ENCODE assay signal across 19 cellular contexts in the genomic region with DNA sequence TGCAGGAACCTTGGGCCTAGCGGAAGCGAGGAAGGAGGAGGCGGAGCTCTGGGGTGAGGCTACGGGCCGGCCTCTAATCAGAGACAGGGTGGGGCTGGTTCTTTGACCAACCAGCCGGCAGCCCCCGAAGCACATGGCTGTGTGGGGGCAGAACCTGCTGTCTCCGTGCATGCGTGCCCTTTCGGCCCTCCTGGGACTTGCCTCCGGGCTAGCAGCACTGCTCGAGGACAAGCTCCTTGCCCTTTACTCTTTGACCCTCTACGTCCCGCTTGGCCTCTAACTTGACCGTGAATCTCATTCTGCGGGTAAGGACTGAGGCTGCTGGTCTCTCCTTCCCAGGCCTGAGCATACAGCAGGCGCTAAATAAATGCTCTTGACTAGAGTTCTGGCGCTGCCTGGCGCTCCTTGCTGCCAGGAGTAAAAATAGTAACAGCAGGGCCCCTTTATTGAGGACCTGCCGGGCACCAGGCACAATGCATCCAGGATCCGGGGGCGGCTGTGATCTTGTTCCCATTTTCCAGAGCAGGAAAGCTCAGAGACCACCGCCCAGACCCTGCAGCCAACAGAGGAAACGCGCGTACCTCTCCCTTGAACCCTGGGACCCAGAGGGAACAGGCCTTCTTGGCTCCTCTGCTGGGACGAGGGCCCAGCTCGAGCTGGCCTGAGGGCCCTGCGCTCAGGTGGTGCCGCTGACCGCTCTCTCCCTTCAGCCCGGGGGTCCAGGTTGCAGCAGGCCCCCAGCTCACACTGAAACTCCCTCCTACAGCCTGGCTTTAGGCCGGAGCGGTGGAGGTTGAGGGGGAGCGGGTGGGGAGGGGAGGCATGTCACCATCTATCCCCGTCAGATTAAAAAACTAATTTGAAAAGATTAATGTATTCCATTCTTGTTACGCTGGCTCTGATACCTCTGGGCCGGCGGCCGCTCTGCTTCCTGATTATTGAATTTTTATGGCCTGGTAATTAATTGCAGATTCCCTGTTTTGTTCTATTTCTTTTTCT. TPM values are rescaled to one million over a fixed set of nuclear protein-coding genes. Genes with fewer than 3 reads are reported as not detected.
DNase-seq lines count a peak whose midpoint lies in the region; ATAC-seq and TF ChIP-seq lines count a peak whose summit lies in the region.
"Had no signal": no experiment of that assay in that cellular context is flagged by ENCODE, and none has a peak within 500 bp of the region (broad histone marks: within the 10 kb centered on the region; RNA-seq: fewer than 3 reads in every experiment).

No MANE protein-coding gene starts in this region.

- WGBS in heart right ventricle, 2 donors = 87 to 89% methylated on average over 40 of the region's 40 CpGs
- 95% methylated on average over 22 to 40 of the region's 40 CpGs for WGBS in endodermal cell (ENCODE audit: insufficient coverage in 1 of 2, insufficient read length in 1 of 2), 2 experiments

- H3K9me3 ChIP-seq in heart right ventricle = no peaks in the 10 kb centered on the region
- H3K9me3 ChIP-seq in endodermal cell (ENCODE audit: control insufficient read depth, low read length) = no peaks in the 10 kb centered on the region
- H3K9me3 ChIP-seq: ascending aorta, HAP-1, upper lobe of left lung had no signal

- intact Hi-C loops in left ventricle myocardium superior (cut with micrococcal nuclease) = loop anchor here (10.0 kb wide), 1 partner anchor 974 kb away; no protein-coding TSS in a partner anchor
- intact Hi-C loops in heart right ventricle (cut with DNase I) = loop anchor here in 7 of 10 donors (5.0 to 10.0 kb wide), 8 partner anchors 141 to 996 kb away; a partner anchor contains a TSS

- H3K4me3 ChIP-seq in heart right ventricle (no peak overlapping the region), endodermal cell (ENCODE audit: low read length) (no peak overlapping the region)
- H3K4me3 ChIP-seq: ascending aorta, HAP-1, upper lobe of left lung had no signal

- H3K9me3 Mint-ChIP-seq in endodermal cell = no peaks in the 10 kb centered on the region
- H3K9me3 Mint-ChIP-seq in nephron = no peaks in the 10 kb centered on the region
- H3K9me3 Mint-ChIP-seq: CD14-positive monocyte; dendritic cell treated with granulocyte-macrophage colony-stimulating factor and Interleukin-4, amounts not matched to agents 40 ng/mL and 50 ng/mL, for 4 days had no signal

- H3K36me3 ChIP-seq in heart right ventricle (peaks cover 0 to 4% (median 0%) of the 10 kb centered on the region in 9 donors), endodermal cell (ENCODE audit: control insufficient read depth, insufficient read depth, low read length) (no peaks in the 10 kb centered on the region)
- H3K36me3 ChIP-seq: ascending aorta, upper lobe of left lung had no signal

- H3K4me3 Mint-ChIP-seq in endodermal cell = no peak overlapping the region
- peak overlapping the region in 2 of 3 experiments; percentile 22 to 38 for H3K4me3 Mint-ChIP-seq in nephron
- H3K4me3 Mint-ChIP-seq: CD14-positive monocyte; dendritic cell treated with granulocyte-macrophage colony-stimulating factor and Interleukin-4, amounts not matched to agents 40 ng/mL and 50 ng/mL, for 4 days had no signal

- H3K4me1 ChIP-seq in heart right ventricle = peaks cover 0 to 23% (median 14%) of the 10 kb centered on the region in 9 donors
- H3K4me1 ChIP-seq in endodermal cell (ENCODE audit: control insufficient read depth, insufficient read depth, low read length) = peaks cover 5% of the 10 kb centered on the region

- ATAC-seq in left ventricle myocardium superior (no peak), heart right ventricle (no peak)
- ATAC-seq in stimulated activated naive CD8-positive, alpha-beta T cell treated with anti-CD3 and anti-CD28 coated beads, Interleukin-15, Interleukin-2, amounts not matched to agents 100 U/mL and 50 U/mL, for 24 hours = no peak

- H3K36me3 Mint-ChIP-seq in endodermal cell (ENCODE audit: low read depth) (no peaks in the 10 kb centered on the region), nephron (ENCODE audit: low read depth) (peaks cover under 1% of the 10 kb centered on the region)
- H3K36me3 Mint-ChIP-seq: CD14-positive monocyte had no signal

- no peak overlapping the region for H3K27ac Mint-ChIP-seq in endodermal cell
- peak overlapping the region; percentile 10 to 65 (median 29) for H3K27ac Mint-ChIP-seq in nephron
- H3K27ac Mint-ChIP-seq: dendritic cell treated with granulocyte-macrophage colony-stimulating factor and Interleukin-4, amounts not matched to agents 40 ng/mL and 50 ng/mL, for 4 days had no signal

- H3K27me3 ChIP-seq in heart right ventricle (no peaks in the 10 kb centered on the region), endodermal cell (ENCODE audit: control insufficient read depth, insufficient read depth, low read length, poor library complexity, severe bottlenecking) (no peaks in the 10 kb centered on the region)
- H3K27me3 ChIP-seq: ascending aorta, upper lobe of left lung had no signal

- peak; percentile 49 for DNase-seq in left ventricle myocardium superior
- DNase-seq in heart right ventricle = no peak
- peak; percentile 63 for DNase-seq in endodermal cell
- no peak for DNase-seq in stimulated activated naive CD8-positive, alpha-beta T cell treated with anti-CD3 and anti-CD28 coated beads, Interleukin-15, Interleukin-2, amounts not matched to agents 100 U/mL and 50 U/mL, for 24 hours
- no peak for DNase-seq in NCI-H345 treated with DMSO at 0.1 percent for 48 hours (lab: John Stamatoyannopoulos, UW; ENCODE audit: unreplicated experiment)
- DNase-seq in NCI-H510A treated with DMSO at 0.1 percent for 48 hours (lab: John Stamatoyannopoulos, UW) = no peak
- DNase-seq in AG08395 (ENCODE audit: low spot score) = no peak
- DNase-seq: activated CD4-positive, alpha-beta T cell treated with anti-CD3 and anti-CD28 coated beads for 1 hour; activated naive CD4-positive, alpha-beta T cell treated with anti-CD3 and anti-CD28 coated beads, Interleukin-2, amount 50 U/mL, for 16 hours; activated T-cell treated with anti-CD3 and anti-CD28 coated beads, Interleukin-2, amount 50 U/mL, for 1 hour; caudate nucleus; MM.1S; stimulated activated CD4-positive, alpha-beta T cell treated with anti-CD3 and anti-CD28 coated beads, Interleukin-15, amount 100 ng/mL, for 24 hours had no signal

- no peak overlapping the region for H3K27ac ChIP-seq in heart right ventricle
- no peak overlapping the region for H3K27ac ChIP-seq in endodermal cell (ENCODE audit: low read depth, low read length)
- H3K27ac ChIP-seq: ascending aorta, upper lobe of left lung had no signal

- no peak overlapping the region for H3K9ac ChIP-seq in endodermal cell (ENCODE audit: extremely low read depth, low read length, poor library complexity, severe bottlenecking)

- H3K27me3 Mint-ChIP-seq in endodermal cell (ENCODE audit: insufficient read depth) = no peaks in the 10 kb centered on the region
- peaks cover 12% of the 10 kb centered on the region for H3K27me3 Mint-ChIP-seq in nephron (ENCODE audit: low read depth)
- H3K27me3 Mint-ChIP-seq: dendritic cell treated with granulocyte-macrophage colony-stimulating factor and Interleukin-4, amounts not matched to agents 40 ng/mL and 50 ng/mL, for 4 days had no signal

- H3K4me1 Mint-ChIP-seq in endodermal cell (peaks cover 5% of the 10 kb centered on the region), nephron (peaks cover 12% of the 10 kb centered on the region)

- no peak for TF ChIP-seq CTCF in heart right ventricle (IDR thresholded peaks at IDR 0.05)
- no peak for TF ChIP-seq CTCF in endodermal cell (conservative IDR thresholded peaks at IDR 0.05)
- TF ChIP-seq CTCF in nephron (IDR thresholded peaks at IDR 0.05; ENCODE audit: unreplicated experiment in 3 of 3) = no peak

RNA-seq across cellular contexts. Expression of a gene that starts 2.7 kb away (rescaled TPM):
- total RNA-seq in left ventricle myocardium superior (30.8 TPM), heart right ventricle (10 to 100 TPM; 16.4 to 51.5 (median 29.4) TPM), endodermal cell (10 to 100 TPM in 1 of 2 donors, 1 to 10 TPM in 1; 9.6 to 14.4 TPM)
- 100 to 1,000 TPM; 103 to 254 TPM for polyA plus RNA-seq in heart right ventricle
- 9.8 TPM for polyA plus RNA-seq in endodermal cell (2013, experiment 1 of 2)
- 9.0 TPM for polyA plus RNA-seq in endodermal cell (2013, experiment 2 of 2)

RNA-seq across cellular contexts. Expression of a gene that starts 27.9 kb away (rescaled TPM):
- 493 TPM for total RNA-seq in left ventricle myocardium superior
- 100 to 1,000 TPM; 445 to 606 (median 499) TPM for total RNA-seq in heart right ventricle
- polyA plus RNA-seq in heart right ventricle = 100 to 1,000 TPM; 193 to 457 TPM
- 100 to 1,000 TPM; 277 to 292 TPM for total RNA-seq in endodermal cell
- 259 TPM for polyA plus RNA-seq in endodermal cell (2013, experiment 1 of 2)
- 244 TPM for polyA plus RNA-seq in endodermal cell (2013, experiment 2 of 2)

Comparison
In these comparisons a context has a peak if more than half of its experiments do, and no peak if none do; other contexts are left out.
1. DNase-seq: peak in left ventricle myocardium superior (single experiment) and endodermal cell (single experiment); none in heart right ventricle (0 of 2), stimulated activated naive CD8-positive, alpha-beta T cell treated with anti-CD3 and anti-CD28 coated beads, Interleukin-15, Interleukin-2, amounts not matched to agents 100 U/mL and 50 U/mL, for 24 hours (single experiment), NCI-H345 treated with DMSO at 0.1 percent for 48 hours (single experiment), NCI-H510A treated with DMSO at 0.1 percent for 48 hours (single experiment) and AG08395 (single experiment).